In genomic region chr4:7068279-7068842, GRCh38 we compare ENCODE assay signal across 1 cellular context.
TF ChIP-seq lines count a peak whose summit lies in the region.

No MANE protein-coding gene starts in this region.

TF ChIP-seq in SK-N-SH treated with all-trans-retinoic acid at 6 μM for 48 hours, 23 proteins besides CTCF, POLR2A, EP300 and RAD21 (continued from another document):
- TF ChIP-seq CREB5 (CRISPR knock-in tag; IDR thresholded peaks at IDR 0.05; ENCODE audit: low read depth) (no peak), CSDC2 (CRISPR knock-in tag; IDR thresholded peaks at IDR 0.05) (no peak)
- TF ChIP-seq, protein P1, sequence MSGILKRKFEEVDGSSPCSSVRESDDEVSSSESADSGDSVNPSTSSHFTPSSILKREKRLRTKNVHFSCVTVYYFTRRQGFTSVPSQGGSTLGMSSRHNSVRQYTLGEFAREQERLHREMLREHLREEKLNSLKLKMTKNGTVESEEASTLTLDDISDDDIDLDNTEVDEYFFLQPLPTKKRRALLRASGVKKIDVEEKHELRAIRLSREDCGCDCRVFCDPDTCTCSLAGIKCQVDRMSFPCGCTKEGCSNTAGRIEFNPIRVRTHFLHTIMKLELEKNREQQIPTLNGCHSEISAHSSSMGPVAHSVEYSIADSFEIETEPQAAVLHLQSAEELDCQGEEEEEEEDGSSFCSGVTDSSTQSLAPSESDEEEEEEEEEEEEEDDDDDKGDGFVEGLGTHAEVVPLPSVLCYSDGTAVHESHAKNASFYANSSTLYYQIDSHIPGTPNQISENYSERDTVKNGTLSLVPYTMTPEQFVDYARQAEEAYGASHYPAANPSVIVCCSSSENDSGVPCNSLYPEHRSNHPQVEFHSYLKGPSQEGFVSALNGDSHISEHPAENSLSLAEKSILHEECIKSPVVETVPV (CRISPR knock-in tag; IDR thresholded peaks at IDR 0.05) = no peak
TF ChIP-seq in SK-N-SH treated with all-trans-retinoic acid at 6 μM for 48 hours: peak in this region for 0.
